Comparison of ENCODE assay signal across 13 cellular contexts in the genomic region with DNA sequence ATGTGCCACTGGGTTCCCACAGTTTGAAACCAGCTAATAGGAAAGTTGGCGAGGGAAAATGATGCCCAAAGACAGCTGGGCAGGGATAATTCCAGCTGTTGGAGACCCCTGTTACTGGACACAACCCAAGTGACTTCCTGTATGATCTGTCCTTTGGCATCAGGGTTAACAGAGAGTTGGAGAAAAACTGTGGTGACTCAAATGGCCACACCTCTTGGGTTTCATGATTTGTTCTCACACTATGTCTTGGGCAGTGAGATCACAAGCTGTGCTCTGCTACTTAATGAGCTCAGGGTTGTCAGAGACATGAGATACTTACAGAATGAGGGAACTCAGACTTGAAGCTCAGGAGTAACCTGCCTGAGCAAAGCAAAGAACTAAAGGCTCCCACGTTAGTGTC. TPM values are rescaled to one million over a fixed set of nuclear protein-coding genes. Genes with fewer than 3 reads are reported as not detected.
DNase-seq lines count a peak whose midpoint lies in the region; ATAC-seq and TF ChIP-seq lines count a peak whose summit lies in the region.
"Had no signal": no experiment of that assay in that cellular context is flagged by ENCODE, and none has a peak within 500 bp of the region (broad histone marks: within the 10 kb centered on the region; RNA-seq: fewer than 3 reads in every experiment).

No MANE protein-coding gene starts in this region.

- peaks cover 8% of the 10 kb centered on the region for H3K4me1 ChIP-seq in osteoblast (ENCODE audit: insufficient read depth, low read length)
- H3K4me1 ChIP-seq in CD8-positive, alpha-beta T cell (ENCODE audit: insufficient read depth, low read length), result peaks cover 9% of the 10 kb centered on the region
- no peaks in the 10 kb centered on the region for H3K4me1 ChIP-seq in Peyer's patch

- no peak overlapping the region for H3K4me3 ChIP-seq in cardiac fibroblast (replicated peaks in 1 of 2; ENCODE audit: low read depth in 2 of 2, low read length in 2 of 2)
- H3K4me3 ChIP-seq in osteoblast (ENCODE audit: insufficient read depth, low read length), result no peak overlapping the region
- H3K4me3 ChIP-seq in CD8-positive, alpha-beta T cell (ENCODE audit: low read depth, low read length), result no peak overlapping the region
- no peak overlapping the region for H3K4me3 ChIP-seq in Peyer's patch
- H3K4me3 ChIP-seq: heart right ventricle, thoracic aorta had no signal

- H3K36me3 ChIP-seq in osteoblast (ENCODE audit: insufficient read depth, low read length), result no peaks in the 10 kb centered on the region
- H3K36me3 ChIP-seq in CD8-positive, alpha-beta T cell (ENCODE audit: insufficient read depth, low read length), result no peaks in the 10 kb centered on the region
- H3K36me3 ChIP-seq in Peyer's patch, result no peaks in the 10 kb centered on the region
- H3K36me3 ChIP-seq: heart right ventricle, thoracic aorta had no signal

- H3K27ac ChIP-seq in osteoblast (ENCODE audit: low read depth, low read length) (peak overlapping the region; percentile 10), Peyer's patch (no peak overlapping the region)
- H3K27ac ChIP-seq in CD8-positive, alpha-beta T cell (ENCODE audit: low read depth, low read length), result no peak overlapping the region

- no peaks in the 10 kb centered on the region for H3K79me2 ChIP-seq in osteoblast (ENCODE audit: insufficient read depth, low read length)

- no peak for TF ChIP-seq POLR2A in Peyer's patch (IDR thresholded peaks at IDR 0.05)

- ATAC-seq in GM18907 (IDR thresholded peaks at IDR 0.05; ENCODE audit: unreplicated experiment), result peak; percentile 55
- ATAC-seq in HG03378 (IDR thresholded peaks at IDR 0.05; ENCODE audit: unreplicated experiment), result peak; percentile 42
- no peak for ATAC-seq in CD8-positive, alpha-beta T cell

- H2AFZ ChIP-seq in osteoblast (ENCODE audit: low read length), result peak overlapping the region; percentile 30

- H3K36me3 Mint-ChIP-seq in CD8-positive, alpha-beta T cell, result no peaks in the 10 kb centered on the region
- H3K36me3 Mint-ChIP-seq: activated naive CD8-positive, alpha-beta T cell had no signal

- H4K20me1 ChIP-seq in osteoblast (ENCODE audit: insufficient read depth, low read length), result no peaks in the 10 kb centered on the region

- H3K9me3 Mint-ChIP-seq in CD8-positive, alpha-beta T cell, result no peaks in the 10 kb centered on the region
- H3K9me3 Mint-ChIP-seq: dendritic cell treated with granulocyte-macrophage colony-stimulating factor and Interleukin-4, amounts not matched to agents 40 ng/mL and 50 ng/mL, for 4 days had no signal

- intact Hi-C loops in CD8-positive, alpha-beta T cell (cut with DNase I, micrococcal nuclease), result no loop called here

- no peak for TF ChIP-seq CTCF in cardiac fibroblast (IDR thresholded peaks at IDR 0.05; ENCODE audit: low read depth, low read length)
- TF ChIP-seq CTCF in osteoblast (IDR thresholded peaks at IDR 0.05; ENCODE audit: extremely low read depth, low read depth, low read length), result no peak
- no peak for TF ChIP-seq CTCF in CD8-positive, alpha-beta T cell (IDR thresholded peaks at IDR 0.05)
- TF ChIP-seq CTCF in Peyer's patch (IDR thresholded peaks at IDR 0.05), result no peak

- H3K9me3 ChIP-seq in osteoblast (ENCODE audit: low read depth, low read length) (no peaks in the 10 kb centered on the region), Peyer's patch (no peaks in the 10 kb centered on the region)
- H3K9me3 ChIP-seq in CD8-positive, alpha-beta T cell (ENCODE audit: low read length), result no peaks in the 10 kb centered on the region
- H3K9me3 ChIP-seq: heart right ventricle, thoracic aorta had no signal

- H3K27me3 ChIP-seq in osteoblast (ENCODE audit: insufficient read depth, low read length), result no peaks in the 10 kb centered on the region
- no peaks in the 10 kb centered on the region for H3K27me3 ChIP-seq in CD8-positive, alpha-beta T cell (ENCODE audit: insufficient read depth, low read length)
- no peaks in the 10 kb centered on the region for H3K27me3 ChIP-seq in Peyer's patch

- H3K4me2 ChIP-seq in osteoblast (ENCODE audit: insufficient read depth, low read length), result no peak overlapping the region

- CTCF ChIA-PET in CD8-positive, alpha-beta T cell (lab: Charles Lee), result no interaction called here

- H3K4me3 Mint-ChIP-seq in CD8-positive, alpha-beta T cell, result no peak overlapping the region
- H3K4me3 Mint-ChIP-seq: activated naive CD8-positive, alpha-beta T cell; dendritic cell treated with granulocyte-macrophage colony-stimulating factor and Interleukin-4, amounts not matched to agents 40 ng/mL and 50 ng/mL, for 4 days; nephron progenitor cell had no signal

- no peak overlapping the region for H3K27ac Mint-ChIP-seq in CD8-positive, alpha-beta T cell
- H3K27ac Mint-ChIP-seq: activated naive CD8-positive, alpha-beta T cell; dendritic cell treated with granulocyte-macrophage colony-stimulating factor and Interleukin-4, amounts not matched to agents 40 ng/mL and 50 ng/mL, for 4 days; nephron progenitor cell had no signal

- peaks cover 6% of the 10 kb centered on the region for H3K4me1 Mint-ChIP-seq in CD8-positive, alpha-beta T cell (ENCODE audit: low read depth)

- POLR2A ChIA-PET in CD8-positive, alpha-beta T cell (lab: Charles Lee), result interaction anchor here (0.6 kb wide), 1 partner anchor 37 kb away, joined by 3 read pairs; no protein-coding TSS in a partner anchor

- peak; percentile 32 to 72 for DNase-seq in cardiac fibroblast (ENCODE audit: low read depth in 2 of 2)
- DNase-seq in osteoblast (ENCODE audit: insufficient read length, low spot score, missing footprints), result peak; percentile 89
- no peak for DNase-seq in NOMO-1 treated with DMSO at 0.1 percent for 48 hours (lab: John Stamatoyannopoulos, UW; ENCODE audit: unreplicated experiment)
- DNase-seq in CD8-positive, alpha-beta T cell, result no peak
- no peak for DNase-seq in Peyer's patch
- DNase-seq: heart right ventricle, NCI-H510A, nephron progenitor cell had no signal

- H3K27me3 Mint-ChIP-seq in CD8-positive, alpha-beta T cell (ENCODE audit: low read depth), result peaks cover 7% of the 10 kb centered on the region

RNA-seq across cellular contexts. Expression of gene FGF16, which starts 3.9 kb away (rescaled TPM):
- total RNA-seq in osteoblast (under 0.01 and 0.36 TPM in 2 replicates), Peyer's patch (not detected)
- not detected for total RNA-seq in CD8-positive, alpha-beta T cell

Comparison
In these comparisons a context has a peak if more than half of its experiments do, and no peak if none do; other contexts are left out.
1. DNase-seq: peak in cardiac fibroblast (2 of 2) and osteoblast (single experiment); none in NOMO-1 treated with DMSO at 0.1 percent for 48 hours (single experiment), CD8-positive, alpha-beta T cell (0 of 7) and Peyer's patch (0 of 3).